ENCODE assay signal across 14 cellular contexts in the genomic region with DNA sequence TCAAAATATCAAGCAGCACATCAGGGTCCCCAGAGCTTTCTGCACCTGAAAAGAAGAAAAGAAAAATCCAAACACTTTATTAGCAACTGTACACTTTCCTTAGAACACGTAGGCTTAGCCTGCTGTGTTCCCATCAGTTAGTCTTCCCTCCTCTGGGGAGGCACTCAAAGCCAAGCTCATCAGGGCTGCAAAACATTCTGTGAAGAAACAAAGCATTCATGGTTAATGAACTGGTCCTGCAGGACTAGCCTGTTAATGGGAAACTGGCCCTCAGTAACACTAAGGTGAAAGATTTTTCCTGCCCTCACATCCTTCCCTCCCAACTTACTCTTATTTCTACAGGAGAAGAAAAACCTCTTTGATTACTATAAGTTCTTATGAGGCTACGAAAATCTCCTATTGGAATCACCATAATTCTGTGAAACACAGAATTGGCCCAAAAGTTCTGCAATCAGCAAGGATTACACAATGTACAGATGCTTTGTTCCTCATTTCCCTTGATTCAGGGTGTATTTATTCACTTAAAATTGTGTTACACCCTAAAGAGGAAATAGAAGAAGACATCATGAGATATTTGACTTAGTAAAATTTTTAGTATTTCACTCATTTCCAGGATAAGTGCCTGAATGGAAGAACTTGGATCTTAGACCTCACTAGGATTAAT.
"Had no signal": no experiment of that assay in that cellular context is flagged by ENCODE, and none has a peak within 500 bp of the region (broad histone marks: within the 10 kb centered on the region; RNA-seq: fewer than 3 reads in every experiment).

No MANE protein-coding gene starts in this region.

- H3K9me3 Mint-ChIP-seq: activated naive CD4-positive, alpha-beta T cell treated with anti-CD3 and anti-CD28 coated beads for 36 hours; activated T-helper 17 cell treated with anti-CD3 and anti-CD28 coated beads, Interleukin-2, amount 50 U/mL, for 72 hours had no signal

- H3K4me1 ChIP-seq: thyroid gland, uterus had no signal

- H3K4me3 Mint-ChIP-seq: activated naive CD4-positive, alpha-beta T cell treated with anti-CD3 and anti-CD28 coated beads for 36 hours; activated T-helper 17 cell treated with anti-CD3 and anti-CD28 coated beads, Interleukin-2, amount 50 U/mL, for 72 hours; natural killer cell had no signal

- ATAC-seq: activated T-helper 17 cell treated with anti-CD3 and anti-CD28 coated beads, Interleukin-2, amount 50 U/mL, for 72 hours; left lobe of liver; natural killer cell; right cardiac atrium had no signal

- H3K27ac Mint-ChIP-seq: activated naive CD4-positive, alpha-beta T cell treated with anti-CD3 and anti-CD28 coated beads for 36 hours; activated T-helper 17 cell treated with anti-CD3 and anti-CD28 coated beads, Interleukin-2, amount 50 U/mL, for 72 hours; natural killer cell had no signal

- H3K9me3 ChIP-seq: esophagus muscularis mucosa, thyroid gland, uterus had no signal

- DNase-seq: activated CD4-positive, alpha-beta T cell treated with anti-CD3 and anti-CD28 coated beads for 4 hours; activated naive CD4-positive, alpha-beta T cell treated with anti-CD3 and anti-CD28 coated beads for 36 hours; glutamatergic neuron; mammary epithelial cell; natural killer cell; nucleus accumbens; right cardiac atrium; thyroid gland; uterus had no signal

- H3K4me3 ChIP-seq: esophagus muscularis mucosa, smooth muscle cell, thyroid gland, uterus had no signal

- H3K4me1 Mint-ChIP-seq: activated T-helper 17 cell treated with anti-CD3 and anti-CD28 coated beads, Interleukin-2, amount 50 U/mL, for 72 hours; natural killer cell had no signal

- H3K36me3 Mint-ChIP-seq: natural killer cell had no signal

- H3K27me3 ChIP-seq: esophagus muscularis mucosa, thyroid gland, uterus had no signal

- H3K36me3 ChIP-seq: esophagus muscularis mucosa, thyroid gland, uterus had no signal

- H3K27ac ChIP-seq: esophagus muscularis mucosa, thyroid gland, uterus, VCaP had no signal

- H3K27me3 Mint-ChIP-seq: activated T-helper 17 cell treated with anti-CD3 and anti-CD28 coated beads, Interleukin-2, amount 50 U/mL, for 72 hours had no signal
